In the genomic region with DNA sequence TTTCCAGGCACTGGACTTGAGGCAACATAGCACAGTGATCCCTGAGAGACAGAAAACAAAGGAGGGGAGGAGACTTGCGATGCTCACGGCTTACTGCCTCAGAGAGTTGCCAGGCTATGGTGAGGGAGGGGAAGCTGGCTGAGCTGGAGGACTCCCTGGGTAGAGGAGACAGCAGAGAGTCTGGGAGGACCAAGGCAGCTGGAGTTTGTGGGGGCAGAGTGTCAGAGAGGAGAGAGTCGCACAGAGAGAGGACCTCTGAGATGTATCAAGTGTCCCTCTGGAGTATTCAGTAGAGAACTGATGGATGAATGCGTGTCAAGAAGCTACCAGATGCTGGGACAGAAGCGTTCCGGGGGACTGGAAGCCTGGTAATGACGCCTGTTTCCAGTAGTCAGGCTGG, we compare ENCODE assay signal across 2 cellular contexts.
A peak's percentile ranks its signal among the peaks of the same experiment; 100 is the strongest.
TF ChIP-seq lines count a peak whose summit lies in the region.

No MANE protein-coding gene starts in this region.

TF ChIP-seq in HepG2, 621 proteins besides CTCF, POLR2A, EP300 and RAD21:
- TF ChIP-seq ZNF263 (CRISPR knock-in tag; IDR thresholded peaks at IDR 0.05), result peak; percentile 35; the same call in 1 of the 2 replicates
- no peak for TF ChIP-seq ZNF772 (CRISPR knock-in tag; IDR thresholded peaks at IDR 0.05)

TF ChIP-seq in WTC11, 78 proteins besides CTCF, POLR2A, EP300 and RAD21:
- TF ChIP-seq JUN (CRISPR knock-in tag; IDR thresholded peaks at IDR 0.05) (no peak), ZNF396 (CRISPR knock-in tag; IDR thresholded peaks at IDR 0.05; ENCODE audit: borderline replicate concordance) (no peak), TEAD1 (CRISPR knock-in tag; IDR thresholded peaks at IDR 0.05) (no peak), ZNF219 (CRISPR knock-in tag; IDR thresholded peaks at IDR 0.05; ENCODE audit: borderline replicate concordance) (no peak), ZNF138 (CRISPR knock-in tag; conservative IDR thresholded peaks at IDR 0.05) (no peak), RELA (CRISPR knock-in tag; IDR thresholded peaks at IDR 0.05; ENCODE audit: borderline replicate concordance) (no peak), RORB (CRISPR knock-in tag; IDR thresholded peaks at IDR 0.05) (no peak), AR (CRISPR knock-in tag; IDR thresholded peaks at IDR 0.05) (no peak), ZNF232 (CRISPR knock-in tag; IDR thresholded peaks at IDR 0.05) (no peak), TCF7 (CRISPR knock-in tag; IDR thresholded peaks at IDR 0.05; ENCODE audit: low read depth) (no peak), SOX15 (CRISPR knock-in tag; IDR thresholded peaks at IDR 0.05) (no peak), ZBTB21 (CRISPR knock-in tag; IDR thresholded peaks at IDR 0.05; ENCODE audit: borderline replicate concordance) (no peak), SMAD3 (CRISPR knock-in tag; IDR thresholded peaks at IDR 0.05; ENCODE audit: borderline replicate concordance) (no peak), MXD4 (CRISPR knock-in tag; IDR thresholded peaks at IDR 0.05; ENCODE audit: borderline replicate concordance) (no peak)
- TF ChIP-seq, protein P1, sequence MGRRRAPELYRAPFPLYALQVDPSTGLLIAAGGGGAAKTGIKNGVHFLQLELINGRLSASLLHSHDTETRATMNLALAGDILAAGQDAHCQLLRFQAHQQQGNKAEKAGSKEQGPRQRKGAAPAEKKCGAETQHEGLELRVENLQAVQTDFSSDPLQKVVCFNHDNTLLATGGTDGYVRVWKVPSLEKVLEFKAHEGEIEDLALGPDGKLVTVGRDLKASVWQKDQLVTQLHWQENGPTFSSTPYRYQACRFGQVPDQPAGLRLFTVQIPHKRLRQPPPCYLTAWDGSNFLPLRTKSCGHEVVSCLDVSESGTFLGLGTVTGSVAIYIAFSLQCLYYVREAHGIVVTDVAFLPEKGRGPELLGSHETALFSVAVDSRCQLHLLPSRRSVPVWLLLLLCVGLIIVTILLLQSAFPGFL (CRISPR knock-in tag; IDR thresholded peaks at IDR 0.05; ENCODE audit: borderline replicate concordance), result no peak
- TF ChIP-seq, protein P2, sequence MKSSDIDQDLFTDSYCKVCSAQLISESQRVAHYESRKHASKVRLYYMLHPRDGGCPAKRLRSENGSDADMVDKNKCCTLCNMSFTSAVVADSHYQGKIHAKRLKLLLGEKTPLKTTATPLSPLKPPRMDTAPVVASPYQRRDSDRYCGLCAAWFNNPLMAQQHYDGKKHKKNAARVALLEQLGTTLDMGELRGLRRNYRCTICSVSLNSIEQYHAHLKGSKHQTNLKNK (CRISPR knock-in tag; IDR thresholded peaks at IDR 0.05), result no peak
TF ChIP-seq in WTC11: peak in this region for 0.
